ENCODE assay signal across 8 cellular contexts in the genomic region with DNA sequence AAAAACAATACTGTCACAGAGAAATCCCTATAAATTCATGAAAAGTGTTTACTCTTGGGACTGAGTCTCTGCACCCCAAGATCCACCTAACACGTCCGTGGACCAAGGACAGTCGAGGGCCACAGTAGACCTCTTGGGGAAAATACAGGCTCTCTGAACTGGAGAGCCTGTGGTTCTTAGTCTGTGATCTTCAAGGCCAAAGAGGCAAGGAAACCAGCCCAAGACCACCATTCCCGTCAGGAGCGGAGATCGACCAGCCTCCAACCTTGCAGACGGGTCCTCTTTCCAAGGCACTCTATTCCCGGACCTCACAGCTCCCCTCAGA.
DNase-seq lines count a peak whose midpoint lies in the region; ATAC-seq and TF ChIP-seq lines count a peak whose summit lies in the region.

No MANE protein-coding gene starts in this region.

- H3K27me3 ChIP-seq in HL-60 (ENCODE audit: insufficient read depth, poor library complexity, severe bottlenecking) (peaks cover 50% of the 10 kb centered on the region), muscle layer of duodenum (ENCODE audit: low read depth, low read length) (no peaks in the 10 kb centered on the region)

- H3K4me1 ChIP-seq in muscle layer of duodenum (ENCODE audit: control insufficient read depth in 1 of 2, insufficient read depth in 2 of 2, low read length in 2 of 2): peaks cover 0 to 24% of the 10 kb centered on the region in 2 donors

- no peaks in the 10 kb centered on the region for H3K9me3 ChIP-seq in muscle layer of duodenum (ENCODE audit: control insufficient read depth in 1 of 2, low read length in 2 of 2)

- TF ChIP-seq CTCF in AG04449 (IDR thresholded peaks at IDR 0.05; ENCODE audit: insufficient read depth, low read length, missing control alignments) (no peak), HL-60 (IDR thresholded peaks at IDR 0.05; ENCODE audit: insufficient read depth, low read length) (no peak)

- DNase-seq in AG04449 (ENCODE audit: low read depth, low spot score) (no peak), HL-60 (ENCODE audit: low read depth in 1 of 2, low spot score in 1 of 2) (no peak), caudate nucleus (lab: John Stamatoyannopoulos, UW) (peak in 2 of 61 donors; percentile 45 to 62), NCI-H128 (lab: John Stamatoyannopoulos, UW; ENCODE audit: unreplicated experiment) (no peak)

- POLR2A ChIA-PET in AG04449 (lab: Yijun Ruan, JAX): interaction anchor here (1.1 to 1.3 kb wide), 2 partner anchors 30 to 41 kb away, joined by 3 to 6 read pairs; a partner anchor contains a TSS

- CTCF ChIA-PET in AG04449 (lab: Yijun Ruan, JAX): interaction anchor here (0.7 to 14.0 kb wide), 18 partner anchors 10 to 480 kb away, joined by 3 to 336 read pairs (median 4); no protein-coding TSS in a partner anchor

- H3K4me3 ChIP-seq in AG04449 (ENCODE audit: low read depth, low read length) (peak overlapping the region; percentile 71), HL-60 (replicated peaks; ENCODE audit: insufficient read depth, low read length) (peak overlapping the region; percentile 44), muscle layer of duodenum (ENCODE audit: low read depth in 1 of 2, low read length in 2 of 2) (peak overlapping the region; percentile 66 to 71)

- H3K27ac ChIP-seq in HL-60 (replicated peaks) (no peak overlapping the region), caudate nucleus (ENCODE audit: low read depth, low read length) (peak overlapping the region; percentile 80), muscle layer of duodenum (ENCODE audit: low read length) (peak overlapping the region; percentile 34)

- no peaks in the 10 kb centered on the region for H3K36me3 ChIP-seq in muscle layer of duodenum (ENCODE audit: control insufficient read depth in 1 of 2, insufficient read depth in 2 of 2, low read length in 2 of 2)

- ATAC-seq in HG03521 (IDR thresholded peaks at IDR 0.05; ENCODE audit: unreplicated experiment) (no peak), HG03280 (IDR thresholded peaks at IDR 0.05; ENCODE audit: unreplicated experiment) (no peak), GM19395 (IDR thresholded peaks at IDR 0.05; ENCODE audit: unreplicated experiment) (no peak)
